In the genomic region with DNA sequence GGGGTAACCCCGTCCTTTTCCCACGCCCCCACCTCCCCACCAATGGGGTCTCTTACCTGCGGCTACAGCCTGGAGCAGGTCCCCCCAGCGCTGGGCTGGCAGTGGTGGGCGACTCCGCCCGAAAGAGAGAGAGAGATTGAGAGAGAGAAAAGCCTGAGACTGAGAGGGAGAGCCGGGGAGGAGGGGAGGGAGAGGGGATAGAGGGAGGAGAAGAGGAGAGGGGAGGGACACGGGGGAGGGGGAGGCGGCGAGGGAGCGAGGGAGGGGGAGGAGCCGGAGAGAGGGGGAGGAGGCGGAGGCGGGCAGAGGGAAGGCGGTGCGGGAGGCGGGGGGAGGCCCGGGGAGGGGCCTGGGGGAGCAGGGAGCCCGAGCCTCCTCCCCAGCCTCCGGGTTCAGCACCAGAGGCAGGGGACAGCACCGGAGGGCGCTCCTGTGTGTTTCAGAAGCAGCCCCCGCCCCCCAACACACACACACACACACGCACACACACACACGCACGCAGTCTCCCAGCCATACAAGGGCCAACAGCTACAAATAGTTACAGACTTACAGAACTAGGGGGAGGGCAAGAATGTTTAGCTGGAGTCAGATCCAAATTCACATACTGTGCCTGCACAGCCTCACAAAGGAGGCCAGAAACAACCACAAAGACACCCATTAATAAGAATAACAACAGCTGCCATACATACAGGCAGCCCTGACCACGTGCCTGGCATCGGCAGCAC, we compare ENCODE assay signal across 1 cellular context.
TF ChIP-seq lines count a peak whose summit lies in the region.

Gene SLC8A2, minus strand, starts transcription at position 161 of the 725 bp plus-strand sequence. CDS start 5,490 bp downstream, outside the sequence.

TF ChIP-seq in K562, 482 proteins besides CTCF, POLR2A, EP300 and RAD21 (continued from another document and continues in another):
- TF ChIP-seq ZBTB7A (IDR thresholded peaks at IDR 0.05; ENCODE audit: borderline replicate concordance, control insufficient read depth, low read depth, low read length) (peak; percentile 85), ERF (CRISPR knock-in tag; IDR thresholded peaks at IDR 0.05) (no peak), ZC3H8 (IDR thresholded peaks at IDR 0.05) (no peak), ZNF717 (CRISPR knock-in tag; IDR thresholded peaks at IDR 0.05) (no peak), HMG20B (CRISPR knock-in tag; IDR thresholded peaks at IDR 0.05) (no peak), ZBTB33 (CRISPR knock-in tag; IDR thresholded peaks at IDR 0.05) (peak; percentile 58), MIER1 (IDR thresholded peaks at IDR 0.05; ENCODE audit: low read depth) (peak; percentile 98), ARNT (IDR thresholded peaks at IDR 0.05) (0 out of 4 replicates have a peak, but pooled peaks of 1 of the 2 experiments have one; percentile 64), MITF (IDR thresholded peaks at IDR 0.05) (no peak), NFE2L1 (tag; IDR thresholded peaks at IDR 0.05; ENCODE audit: borderline replicate concordance, low read depth) (no peak), SNIP1 (IDR thresholded peaks at IDR 0.05; ENCODE audit: low read depth) (no peak), POLR2AphosphoS2 (IDR thresholded peaks at IDR 0.05; ENCODE audit: low read length) (no peak), CREB3L1 (IDR thresholded peaks at IDR 0.05; ENCODE audit: borderline replicate concordance, low read depth) (no peak), E2F5 (CRISPR knock-in tag; IDR thresholded peaks at IDR 0.05) (no peak), CREB1 (IDR thresholded peaks at IDR 0.05) (0 out of 2 replicates have a peak, but pooled peaks have one; percentile 25), CREB1 (CRISPR knock-in tag; IDR thresholded peaks at IDR 0.05) (peak; percentile 41; the same call in 1 of the 2 replicates), KDM2B (CRISPR knock-in tag; IDR thresholded peaks at IDR 0.05) (no peak), TAF1 (IDR thresholded peaks at IDR 0.05; ENCODE audit: control insufficient read depth, extremely low read depth, insufficient read depth, low read length, severe bottlenecking) (peak; percentile 18), RCOR1 (IDR thresholded peaks at IDR 0.05; ENCODE audit: borderline replicate concordance in 1 of 2, low read depth in 2 of 2, low read length in 2 of 2) (peak in 1 of 2 experiments; percentile 79; a peak in 1 of 4 replicates), ZNF780A (CRISPR knock-in tag; IDR thresholded peaks at IDR 0.05) (no peak), WHSC1 (IDR thresholded peaks at IDR 0.05; ENCODE audit: low read length) (no peak), ZNF431 (CRISPR knock-in tag; IDR thresholded peaks at IDR 0.05) (no peak), CBFB (CRISPR knock-in tag; IDR thresholded peaks at IDR 0.05) (no peak), ZNF121 (CRISPR knock-in tag; conservative IDR thresholded peaks at IDR 0.05) (no peak), KAT2B (IDR thresholded peaks at IDR 0.05; ENCODE audit: low read depth, low read length) (no peak), ZNF133 (CRISPR knock-in tag; IDR thresholded peaks at IDR 0.05) (no peak), ZNF511 (CRISPR knock-in tag; IDR thresholded peaks at IDR 0.05) (peak; percentile 96), PRPF4 (IDR thresholded peaks at IDR 0.05; ENCODE audit: insufficient read depth, low read depth, low read length, poor library complexity, severe bottlenecking) (no peak), ZNF668 (CRISPR knock-in tag; IDR thresholded peaks at IDR 0.05) (no peak), TBP (optimal IDR thresholded peaks at IDR 0.05; ENCODE audit: low read depth, low read length) (no peak), PRMT5 (CRISPR knock-in tag; IDR thresholded peaks at IDR 0.05) (peak; percentile 87; the same call in 1 of the 2 replicates), THRAP3 (IDR thresholded peaks at IDR 0.05; ENCODE audit: borderline replicate concordance) (no peak), YY1 (IDR thresholded peaks at IDR 0.05; ENCODE audit: borderline replicate concordance in 1 of 3, control insufficient read depth in 1 of 3, extremely low read depth in 1 of 3, insufficient read depth in 3 of 3, insufficient read length in 1 of 3, insufficient replicate concordance in 2 of 3, low read depth in 1 of 3, low read length in 2 of 3) (peak in 1 of 3 experiments; percentile 47), NR2F6 (CRISPR knock-in tag; IDR thresholded peaks at IDR 0.05) (no peak), GABPB2 (CRISPR knock-in tag; conservative IDR thresholded peaks at IDR 0.05) (no peak), SAFB2 (IDR thresholded peaks at IDR 0.05; ENCODE audit: borderline replicate concordance, low read depth, low read length, severe bottlenecking) (no peak), HDAC8 (tag; IDR thresholded peaks at IDR 0.05) (no peak), RREB1 (CRISPR knock-in tag; IDR thresholded peaks at IDR 0.05) (no peak), SIN3B (IDR thresholded peaks at IDR 0.05; ENCODE audit: low read depth) (no peak)
- TF ChIP-seq, protein P1, sequence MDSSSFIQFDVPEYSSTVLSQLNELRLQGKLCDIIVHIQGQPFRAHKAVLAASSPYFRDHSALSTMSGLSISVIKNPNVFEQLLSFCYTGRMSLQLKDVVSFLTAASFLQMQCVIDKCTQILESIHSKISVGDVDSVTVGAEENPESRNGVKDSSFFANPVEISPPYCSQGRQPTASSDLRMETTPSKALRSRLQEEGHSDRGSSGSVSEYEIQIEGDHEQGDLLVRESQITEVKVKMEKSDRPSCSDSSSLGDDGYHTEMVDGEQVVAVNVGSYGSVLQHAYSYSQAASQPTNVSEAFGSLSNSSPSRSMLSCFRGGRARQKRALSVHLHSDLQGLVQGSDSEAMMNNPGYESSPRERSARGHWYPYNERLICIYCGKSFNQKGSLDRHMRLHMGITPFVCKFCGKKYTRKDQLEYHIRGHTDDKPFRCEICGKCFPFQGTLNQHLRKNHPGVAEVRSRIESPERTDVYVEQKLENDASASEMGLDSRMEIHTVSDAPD (CRISPR knock-in tag; IDR thresholded peaks at IDR 0.05) = no peak
- TF ChIP-seq, protein P2, sequence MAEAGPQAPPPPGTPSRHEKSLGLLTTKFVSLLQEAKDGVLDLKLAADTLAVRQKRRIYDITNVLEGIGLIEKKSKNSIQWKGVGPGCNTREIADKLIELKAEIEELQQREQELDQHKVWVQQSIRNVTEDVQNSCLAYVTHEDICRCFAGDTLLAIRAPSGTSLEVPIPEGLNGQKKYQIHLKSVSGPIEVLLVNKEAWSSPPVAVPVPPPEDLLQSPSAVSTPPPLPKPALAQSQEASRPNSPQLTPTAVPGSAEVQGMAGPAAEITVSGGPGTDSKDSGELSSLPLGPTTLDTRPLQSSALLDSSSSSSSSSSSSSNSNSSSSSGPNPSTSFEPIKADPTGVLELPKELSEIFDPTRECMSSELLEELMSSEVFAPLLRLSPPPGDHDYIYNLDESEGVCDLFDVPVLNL (CRISPR knock-in tag; IDR thresholded peaks at IDR 0.05; ENCODE audit: low read depth) = no peak
- TF ChIP-seq, protein P3, sequence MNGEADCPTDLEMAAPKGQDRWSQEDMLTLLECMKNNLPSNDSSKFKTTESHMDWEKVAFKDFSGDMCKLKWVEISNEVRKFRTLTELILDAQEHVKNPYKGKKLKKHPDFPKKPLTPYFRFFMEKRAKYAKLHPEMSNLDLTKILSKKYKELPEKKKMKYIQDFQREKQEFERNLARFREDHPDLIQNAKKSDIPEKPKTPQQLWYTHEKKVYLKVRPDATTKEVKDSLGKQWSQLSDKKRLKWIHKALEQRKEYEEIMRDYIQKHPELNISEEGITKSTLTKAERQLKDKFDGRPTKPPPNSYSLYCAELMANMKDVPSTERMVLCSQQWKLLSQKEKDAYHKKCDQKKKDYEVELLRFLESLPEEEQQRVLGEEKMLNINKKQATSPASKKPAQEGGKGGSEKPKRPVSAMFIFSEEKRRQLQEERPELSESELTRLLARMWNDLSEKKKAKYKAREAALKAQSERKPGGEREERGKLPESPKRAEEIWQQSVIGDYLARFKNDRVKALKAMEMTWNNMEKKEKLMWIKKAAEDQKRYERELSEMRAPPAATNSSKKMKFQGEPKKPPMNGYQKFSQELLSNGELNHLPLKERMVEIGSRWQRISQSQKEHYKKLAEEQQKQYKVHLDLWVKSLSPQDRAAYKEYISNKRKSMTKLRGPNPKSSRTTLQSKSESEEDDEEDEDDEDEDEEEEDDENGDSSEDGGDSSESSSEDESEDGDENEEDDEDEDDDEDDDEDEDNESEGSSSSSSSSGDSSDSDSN (IDR thresholded peaks at IDR 0.05; ENCODE audit: borderline replicate concordance in 1 of 2, low read depth in 2 of 2, low read length in 2 of 2) = no peak
